15 cellular contexts compared by ENCODE assay signal in genomic region chr3:50885491-50885890, GRCh38.
DNase-seq lines count a peak whose midpoint lies in the region; ATAC-seq and TF ChIP-seq lines count a peak whose summit lies in the region.
"Had no signal": no experiment of that assay in that cellular context is flagged by ENCODE, and none has a peak within 500 bp of the region (broad histone marks: within the 10 kb centered on the region; RNA-seq: fewer than 3 reads in every experiment).

No MANE protein-coding gene starts in this region.

- H2AK5ac ChIP-seq in H9 (ENCODE audit: insufficient read length, low read length) = no peak overlapping the region

- no peak overlapping the region for H3K4me3 Mint-ChIP-seq in H9
- H3K4me3 Mint-ChIP-seq in WTC11 = no peak overlapping the region
- H3K4me3 Mint-ChIP-seq: activated naive CD4-positive, alpha-beta T cell treated with anti-CD3 and anti-CD28 coated beads, Interleukin-2, amount 50 U/mL, for 24 hours; T-helper 1 cell treated with Interleukin-12 subunit alpha and Interleukin-12 subunit beta and Interleukin-4 antibody, amounts not matched to agents 30 μg/mL and 1 μg/mL, for 36 hours had no signal

- H2BK5ac ChIP-seq in H9 (ENCODE audit: insufficient read length, low read length) = no peak overlapping the region

- no peaks in the 10 kb centered on the region for H3K79me1 ChIP-seq in H9 (ENCODE audit: insufficient read depth, low read depth, low read length, poor library complexity, severe bottlenecking)

- H2BK120ac ChIP-seq in H9 (ENCODE audit: low read depth, low read length, poor library complexity, severe bottlenecking) = no peak overlapping the region

- no peaks in the 10 kb centered on the region for H4K20me1 ChIP-seq in H9 (ENCODE audit: control insufficient read depth, insufficient read depth, insufficient read length)

- no peak overlapping the region for H3T11ph ChIP-seq in H9 (ENCODE audit: low read length)

- no peak overlapping the region for H3K14ac ChIP-seq in H9 (ENCODE audit: insufficient read depth, low read length)

- no peaks in the 10 kb centered on the region for H3K4me1 ChIP-seq in H9 (ENCODE audit: insufficient read depth, low read length)
- H3K4me1 ChIP-seq: left lung had no signal

- POLR2A ChIA-PET in WTC11 (lab: Charles Lee) = no interaction called here

- no peaks in the 10 kb centered on the region for H3K23me2 ChIP-seq in H9 (ENCODE audit: insufficient read length, low read depth, low read length, poor library complexity, severe bottlenecking)

- H3K27me3 ChIP-seq in H9 (ENCODE audit: insufficient read depth, low read length) = no peaks in the 10 kb centered on the region
- H3K27me3 ChIP-seq: left lung had no signal

- no peak overlapping the region for H3K23ac ChIP-seq in H9 (ENCODE audit: insufficient read length, low read depth, low read length)

- no peak overlapping the region for H2BK15ac ChIP-seq in H9 (ENCODE audit: low read depth, low read length)

- H3K56ac ChIP-seq in H9 (ENCODE audit: insufficient read length, low read depth, low read length) = no peak overlapping the region

- H4K8ac ChIP-seq in H9 (replicated peaks; ENCODE audit: insufficient read length, low read depth, low read length) = no peak overlapping the region

- H3K36me3 Mint-ChIP-seq in H9 (ENCODE audit: insufficient read depth in 1 of 3, low read depth in 3 of 3) (peaks cover 4 to 11% (median 6%) of the 10 kb centered on the region in 3 experiments; a peak in 4 of 7 replicates), WTC11 (peaks cover 8% of the 10 kb centered on the region; the same call in 1 of the 2 replicates)
- H3K36me3 Mint-ChIP-seq: activated naive CD4-positive, alpha-beta T cell treated with anti-CD3 and anti-CD28 coated beads, Interleukin-2, amount 50 U/mL, for 24 hours had no signal

- no peak overlapping the region for H3K4me2 ChIP-seq in H9 (ENCODE audit: insufficient read depth, insufficient read length, low read length)

- no peak overlapping the region for H3K9ac ChIP-seq in H9 (ENCODE audit: extremely low read depth, insufficient read length, low read length)

- no peak overlapping the region for H4K91ac ChIP-seq in H9 (ENCODE audit: insufficient read length, low read depth, low read length)

- no peak overlapping the region for H3K27ac ChIP-seq in H9 (ENCODE audit: insufficient read length, low read depth, low read length)
- H3K27ac ChIP-seq: left lung had no signal

- no peak overlapping the region for H2AFZ ChIP-seq in H9 (ENCODE audit: low read length)

- no peaks in the 10 kb centered on the region for H3K9me3 ChIP-seq in H9 (ENCODE audit: control insufficient read depth, low read depth, low read length)

- H3K27ac Mint-ChIP-seq in H9 (peak overlapping the region in 2 of 3 experiments; percentile 6 to 29; a peak in 2 of 7 replicates), WTC11 (no peak overlapping the region)
- H3K27ac Mint-ChIP-seq: activated naive CD4-positive, alpha-beta T cell treated with anti-CD3 and anti-CD28 coated beads, Interleukin-2, amount 50 U/mL, for 24 hours; T-helper 1 cell treated with Interleukin-12 subunit alpha and Interleukin-12 subunit beta and Interleukin-4 antibody, amounts not matched to agents 30 μg/mL and 1 μg/mL, for 36 hours had no signal

- H3K18ac ChIP-seq in H9 (ENCODE audit: insufficient read length, low read depth, low read length) = no peak overlapping the region

- H3K9me3 Mint-ChIP-seq in H9 (peaks cover 2 to 7% of the 10 kb centered on the region in 2 experiments; a peak in 4 of 5 replicates), WTC11 (peaks cover 11% of the 10 kb centered on the region; the same call in 1 of the 2 replicates)
- H3K9me3 Mint-ChIP-seq: activated naive CD4-positive, alpha-beta T cell treated with anti-CD3 and anti-CD28 coated beads, Interleukin-2, amount 50 U/mL, for 24 hours; T-helper 1 cell treated with Interleukin-12 subunit alpha and Interleukin-12 subunit beta and Interleukin-4 antibody, amounts not matched to agents 30 μg/mL and 1 μg/mL, for 36 hours had no signal

- DNase-seq in D341Med (ENCODE audit: low spot score) (peak; percentile 54), H9 (peak; percentile 52), WTC11 (ENCODE audit: low spot score) (peak; percentile 57), midbrain (lab: John Stamatoyannopoulos, UW) (peak; percentile 1)
- DNase-seq: activated CD4-positive, alpha-beta T cell treated with anti-CD3 and anti-CD28 coated beads, Interleukin-2, amount 50 U/mL, for 4 hours; cortex of kidney; left lung; NCI-H524 treated with DMSO at 0.1 percent for 48 hours; stimulated activated CD4-positive, alpha-beta T cell treated with anti-CD3 and anti-CD28 coated beads, Interleukin-1b, Interleukin-23, amount 100 ng/mL, for 48 hours; stimulated activated naive CD4-positive, alpha-beta T cell treated with Interleukin-2 at 50 U/mL for 16 hours had no signal

- H3K79me2 ChIP-seq in H9 (ENCODE audit: insufficient read depth, low read length) = no peaks in the 10 kb centered on the region

- ATAC-seq in WTC11 (peak; percentile 96), HG03280 (IDR thresholded peaks at IDR 0.05; ENCODE audit: unreplicated experiment) (no peak), GM19395 (IDR thresholded peaks at IDR 0.05; ENCODE audit: unreplicated experiment) (no peak), GM19463 (IDR thresholded peaks at IDR 0.05; ENCODE audit: unreplicated experiment) (no peak)
- ATAC-seq: left lung had no signal

- H3K4ac ChIP-seq in H9 (ENCODE audit: low read depth, low read length) = no peak overlapping the region

- H3K4me1 Mint-ChIP-seq in H9 (peaks cover 19% of the 10 kb centered on the region in 2 experiments), WTC11 (peaks cover 13% of the 10 kb centered on the region)
- H3K4me1 Mint-ChIP-seq: activated naive CD4-positive, alpha-beta T cell treated with anti-CD3 and anti-CD28 coated beads, Interleukin-2, amount 50 U/mL, for 24 hours had no signal

- TF ChIP-seq CTCF in H9 (conservative IDR thresholded peaks at IDR 0.05) (peak; percentile 69), WTC11 (IDR thresholded peaks at IDR 0.05) (peak; percentile 24; the same call in 1 of the 2 replicates)

- WGBS in H9 (ENCODE audit: extremely low coverage, insufficient read length, low lambda C conversion rate) = no CpG with 5 or more reads among the region's 5 CpGs

- H3K27me3 Mint-ChIP-seq in H9 (ENCODE audit: low read depth) (no peaks in the 10 kb centered on the region), WTC11 (ENCODE audit: low read depth) (no peaks in the 10 kb centered on the region)

- no peak overlapping the region for H2BK12ac ChIP-seq in H9 (ENCODE audit: insufficient read length, low read depth, low read length)

- CTCF ChIA-PET in WTC11 (lab: Charles Lee) = interaction anchor here (0.6 to 2.5 kb wide), 13 partner anchors 12 to 276 kb away, joined by 3 to 14 read pairs (median 4); partner anchors contain the start of genes DOCK3 and MAPKAPK3

- H2BK20ac ChIP-seq in H9 (ENCODE audit: low read depth, low read length, poor library complexity, severe bottlenecking) = no peak overlapping the region

- H4K5ac ChIP-seq in H9 (ENCODE audit: insufficient read length, low read depth, low read length) = no peak overlapping the region

TF ChIP-seq in WTC11, 78 proteins besides CTCF, POLR2A, EP300 and RAD21 (continues in another document):
- TF ChIP-seq ZMAT4 (CRISPR knock-in tag; IDR thresholded peaks at IDR 0.05) = no peak
- TF ChIP-seq MXD4 (CRISPR knock-in tag; IDR thresholded peaks at IDR 0.05; ENCODE audit: borderline replicate concordance) = no peak
- no peak for TF ChIP-seq ERG (CRISPR knock-in tag; IDR thresholded peaks at IDR 0.05)
- TF ChIP-seq RORB (CRISPR knock-in tag; IDR thresholded peaks at IDR 0.05) = no peak
- TF ChIP-seq ZNF232 (CRISPR knock-in tag; IDR thresholded peaks at IDR 0.05) = no peak

Comparison
In these comparisons a context has a peak if more than half of its experiments do, and no peak if none do; other contexts are left out.
1. DNase-seq: peak in every context shown above with its lines; median percentile 57 in WTC11; 54 in D341Med; 52 in H9; 1 in midbrain.